In genomic region chr15:31486906-31487695, GRCh38 we compare ENCODE assay signal across 20 cellular contexts.
DNase-seq lines count a peak whose midpoint lies in the region; ATAC-seq and TF ChIP-seq lines count a peak whose summit lies in the region.
"Had no signal": no experiment of that assay in that cellular context is flagged by ENCODE, and none has a peak within 500 bp of the region (broad histone marks: within the 10 kb centered on the region; RNA-seq: fewer than 3 reads in every experiment).

No MANE protein-coding gene starts in this region.

- H3K79me1 ChIP-seq in neuronal stem cell (ENCODE audit: low read depth, low read length): peaks cover 3% of the 10 kb centered on the region

- H3K27me3 ChIP-seq in neuronal stem cell (ENCODE audit: control insufficient read depth in 3 of 3, insufficient read depth in 3 of 3, low read depth in 1 of 3, low read length in 3 of 3) (peaks cover 0 to 33% (median 22%) of the 10 kb centered on the region in 3 experiments), vagina (no peaks in the 10 kb centered on the region)

- H3K4me1 ChIP-seq in neuronal stem cell (ENCODE audit: control insufficient read depth in 2 of 2, insufficient read depth in 1 of 2, low read depth in 1 of 2, low read length in 2 of 2): peaks cover 0 to 5% of the 10 kb centered on the region in 2 donors
- peaks cover 47% of the 10 kb centered on the region for H3K4me1 ChIP-seq in vagina

- intact Hi-C loops in vagina (cut with DNase I): loop anchor here (10.0 kb wide), 2 partner anchors 122 to 162 kb away; partner anchors contain the start of gene KLF13

- H3K9me3 ChIP-seq in neuronal stem cell (replicated peaks in 1 of 2; ENCODE audit: control insufficient read depth in 2 of 2, insufficient read depth in 1 of 2, low read depth in 1 of 2, low read length in 2 of 2) (peaks cover 0 to 12% of the 10 kb centered on the region in 2 donors), vagina (peaks cover 4% of the 10 kb centered on the region)

- ATAC-seq in activated naive CD8-positive, alpha-beta T cell treated with anti-CD3 and anti-CD28 coated beads, Interleukin-2, amount 50 U/mL, for 24 hours: no peak

- peak overlapping the region; percentile 77 for H3K18ac ChIP-seq in neuronal stem cell (ENCODE audit: low read length)

- TF ChIP-seq POLR2A in vagina (IDR thresholded peaks at IDR 0.05): no peak

- H4K8ac ChIP-seq in neuronal stem cell (ENCODE audit: low read depth, low read length): no peak overlapping the region

- no CpG with 5 or more reads among the region's 19 CpGs for WGBS in neuronal stem cell (ENCODE audit: extremely low coverage in 2 of 2, insufficient read length in 2 of 2, insufficient replicate concordance in 1 of 2), 2 donors

- H3K14ac ChIP-seq in neuronal stem cell (ENCODE audit: low read length): no peak overlapping the region

- peak overlapping the region; percentile 18 for H3K27ac Mint-ChIP-seq in activated naive CD8-positive, alpha-beta T cell treated with anti-CD3 and anti-CD28 coated beads, Interleukin-2, amount 50 U/mL, for 24 hours
- H3K27ac Mint-ChIP-seq in activated naive CD8-positive, alpha-beta T cell treated with anti-CD3 and anti-CD28 coated beads for 36 hours: no peak overlapping the region
- H3K27ac Mint-ChIP-seq: type B pancreatic cell had no signal

- peak overlapping the region; percentile 39 for H3K27ac ChIP-seq in cingulate gyrus (ENCODE audit: low read depth, low read length)
- H3K27ac ChIP-seq in neuronal stem cell (replicated peaks; ENCODE audit: low read length): no peak overlapping the region
- H3K27ac ChIP-seq in vagina: peak overlapping the region; percentile 86
- H3K27ac ChIP-seq: HL-60 had no signal

- no peak for TF ChIP-seq CTCF in vagina (IDR thresholded peaks at IDR 0.05)

- H4K91ac ChIP-seq in neuronal stem cell (ENCODE audit: low read depth, low read length, poor library complexity): no peak overlapping the region

- H3K36me3 Mint-ChIP-seq in activated naive CD8-positive, alpha-beta T cell treated with anti-CD3 and anti-CD28 coated beads, Interleukin-2, amount 50 U/mL, for 24 hours (ENCODE audit: low read depth): peaks cover 9% of the 10 kb centered on the region
- H3K36me3 Mint-ChIP-seq in activated naive CD8-positive, alpha-beta T cell treated with anti-CD3 and anti-CD28 coated beads for 36 hours: peaks cover 29% of the 10 kb centered on the region
- H3K36me3 Mint-ChIP-seq: type B pancreatic cell had no signal

- no peak overlapping the region for H3K23ac ChIP-seq in neuronal stem cell (ENCODE audit: low read depth, low read length, poor library complexity)

- H2AK5ac ChIP-seq in neuronal stem cell (ENCODE audit: low read depth, low read length): peak overlapping the region; percentile 40

- H2BK5ac ChIP-seq in neuronal stem cell (ENCODE audit: low read length): peak overlapping the region; percentile 7

- no peak overlapping the region for H3K4ac ChIP-seq in neuronal stem cell (ENCODE audit: low read length)

- peaks cover 65% of the 10 kb centered on the region for H3K4me1 Mint-ChIP-seq in activated naive CD8-positive, alpha-beta T cell treated with anti-CD3 and anti-CD28 coated beads, Interleukin-2, amount 50 U/mL, for 24 hours
- peaks cover 65% of the 10 kb centered on the region for H3K4me1 Mint-ChIP-seq in activated naive CD8-positive, alpha-beta T cell treated with anti-CD3 and anti-CD28 coated beads for 36 hours

- peak overlapping the region; percentile 59 for H2BK15ac ChIP-seq in neuronal stem cell (ENCODE audit: low read length)

- no peak for DNase-seq in activated naive CD8-positive, alpha-beta T cell treated with anti-CD3 and anti-CD28 coated beads, Interleukin-2, amount 50 U/mL, for 24 hours
- DNase-seq in activated naive CD8-positive, alpha-beta T cell treated with anti-CD3 and anti-CD28 coated beads for 36 hours: no peak
- DNase-seq in neuronal stem cell (ENCODE audit: low spot score): no peak
- peak; percentile 82 to 84 for DNase-seq in vagina (ENCODE audit: extremely low spot score in 2 of 2)
- DNase-seq in hepatic stellate cell (ENCODE audit: low spot score): no peak
- no peak for DNase-seq in HUDEP-2 (lab: John Stamatoyannopoulos, UW; ENCODE audit: unreplicated experiment in 76 of 76)
- DNase-seq in glomerular visceral epithelial cell (ENCODE audit: extremely low spot score): no peak
- DNase-seq: C1 segment of cervical spinal cord; EL; GOT3; heart right ventricle; NCI-H1092 treated with DMSO at 0.1 percent for 48 hours; NCI-H2029; NCI-H82; OCI-M1; SHP77 treated with DMSO at 0.1 percent for 48 hours; stimulated activated CD4-positive, alpha-beta T cell treated with anti-CD3 and anti-CD28 coated beads, Interleukin-2, amount 100 ng/mL, for 48 hours had no signal

- no peak overlapping the region for H3K4me3 Mint-ChIP-seq in activated naive CD8-positive, alpha-beta T cell treated with anti-CD3 and anti-CD28 coated beads, Interleukin-2, amount 50 U/mL, for 24 hours
- no peak overlapping the region for H3K4me3 Mint-ChIP-seq in activated naive CD8-positive, alpha-beta T cell treated with anti-CD3 and anti-CD28 coated beads for 36 hours
- H3K4me3 Mint-ChIP-seq: type B pancreatic cell had no signal

- peaks cover 12% of the 10 kb centered on the region for H3K9me3 Mint-ChIP-seq in activated naive CD8-positive, alpha-beta T cell treated with anti-CD3 and anti-CD28 coated beads, Interleukin-2, amount 50 U/mL, for 24 hours
- H3K9me3 Mint-ChIP-seq in activated naive CD8-positive, alpha-beta T cell treated with anti-CD3 and anti-CD28 coated beads for 36 hours: peaks cover 13% of the 10 kb centered on the region

- peak overlapping the region; percentile 92 for H2BK12ac ChIP-seq in neuronal stem cell (ENCODE audit: low read length)

- H3K4me2 ChIP-seq in neuronal stem cell (ENCODE audit: insufficient read depth, low read length, poor library complexity, severe bottlenecking): no peak overlapping the region

- no peaks in the 10 kb centered on the region for H3K36me3 ChIP-seq in neuronal stem cell (replicated peaks in 1 of 2; ENCODE audit: control insufficient read depth in 2 of 2, insufficient read depth in 2 of 2, low read length in 2 of 2)
- H3K36me3 ChIP-seq in vagina: no peaks in the 10 kb centered on the region
- H3K36me3 ChIP-seq: heart right ventricle had no signal

- no peak overlapping the region for H2AFZ ChIP-seq in neuronal stem cell (ENCODE audit: low read length)

- H3K4me3 ChIP-seq in neuronal stem cell (ENCODE audit: low read length in 2 of 2) (no peak overlapping the region), vagina (no peak overlapping the region)
- H3K4me3 ChIP-seq: heart right ventricle had no signal

- peak overlapping the region; percentile 61 for H2BK120ac ChIP-seq in neuronal stem cell (ENCODE audit: low read depth, low read length)

- no peak overlapping the region for H3K9ac ChIP-seq in neuronal stem cell (ENCODE audit: low read depth, low read length, poor library complexity)

- H3K27me3 Mint-ChIP-seq in activated naive CD8-positive, alpha-beta T cell treated with anti-CD3 and anti-CD28 coated beads, Interleukin-2, amount 50 U/mL, for 24 hours: peaks cover 10% of the 10 kb centered on the region
- no peaks in the 10 kb centered on the region for H3K27me3 Mint-ChIP-seq in activated naive CD8-positive, alpha-beta T cell treated with anti-CD3 and anti-CD28 coated beads for 36 hours

Comparison
In these comparisons a context has a peak if more than half of its experiments do, and no peak if none do; other contexts are left out.
1. DNase-seq: peak in vagina (2 of 2); none in activated naive CD8-positive, alpha-beta T cell treated with anti-CD3 and anti-CD28 coated beads, Interleukin-2, amount 50 U/mL, for 24 hours (single experiment), activated naive CD8-positive, alpha-beta T cell treated with anti-CD3 and anti-CD28 coated beads for 36 hours (single experiment), neuronal stem cell (single experiment), hepatic stellate cell (single experiment), HUDEP-2 (0 of 76) and glomerular visceral epithelial cell (single experiment).